18 cellular contexts compared by ENCODE assay signal in the genomic region with DNA sequence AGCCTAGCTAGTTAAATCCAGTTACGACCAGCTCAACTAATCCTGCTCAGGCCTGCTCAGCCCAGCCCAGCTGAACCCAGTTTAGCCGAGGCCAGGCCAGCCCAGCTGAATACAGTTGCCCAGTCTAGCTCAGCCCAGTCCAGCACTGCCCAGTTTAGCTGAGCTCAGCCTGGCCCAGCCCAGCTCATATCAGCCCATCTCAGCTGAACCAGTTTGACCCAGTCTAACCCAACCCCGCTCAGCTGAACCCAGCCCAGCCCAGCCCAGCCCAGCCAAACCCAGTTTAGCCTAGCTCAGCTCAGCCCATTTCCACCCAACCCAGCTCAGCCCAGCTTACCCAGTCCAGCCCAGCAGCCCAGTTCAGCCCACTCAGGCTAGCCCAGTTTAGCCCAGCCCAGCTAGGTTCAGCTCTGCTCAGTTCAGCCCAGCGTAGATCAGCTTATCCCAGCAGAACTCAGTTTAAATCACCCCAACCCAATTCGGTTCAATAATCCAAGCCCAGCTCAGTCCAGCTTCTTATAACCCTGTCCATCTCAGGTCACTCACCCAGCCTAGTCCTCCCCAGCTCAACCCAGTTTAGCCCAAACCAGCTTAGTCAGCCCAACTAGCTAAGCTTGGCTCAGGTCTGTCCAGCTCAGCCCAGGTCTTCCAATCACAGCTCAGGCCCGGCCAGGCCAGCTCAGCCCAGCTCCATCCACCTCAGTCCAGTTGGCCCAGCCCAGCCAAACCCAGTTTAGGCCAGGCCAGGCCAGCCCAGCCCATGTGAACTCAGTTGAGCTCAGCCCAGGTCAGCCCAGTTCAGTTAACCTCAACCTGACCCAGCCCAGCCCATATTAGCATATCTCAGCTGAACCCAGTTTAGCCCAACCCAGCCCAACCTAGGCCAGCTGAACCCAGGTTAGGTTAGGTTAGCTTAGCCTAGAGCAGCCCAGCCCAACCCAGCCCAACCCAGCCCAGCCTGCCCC.
A peak's percentile ranks its signal among the peaks of the same experiment; 100 is the strongest.
DNase-seq lines count a peak whose midpoint lies in the region; ATAC-seq lines count a peak whose summit lies in the region.
"Had no signal": no experiment of that assay in that cellular context is flagged by ENCODE, and none has a peak within 500 bp of the region (broad histone marks: within the 10 kb centered on the region; RNA-seq: fewer than 3 reads in every experiment).

No MANE protein-coding gene starts in this region.

- intact Hi-C loops in Right ventricle myocardium inferior (cut with DNase I) (no loop called here), left ventricle myocardium superior (cut with micrococcal nuclease) (no loop called here), left colon (cut with DNase I, micrococcal nuclease) (no loop called here)

- ATAC-seq in Right ventricle myocardium inferior (no peak), left ventricle myocardium superior (no peak), left colon (peak; percentile 84)
- ATAC-seq: activated CD8-positive, alpha-beta memory T cell treated with anti-CD3 and anti-CD28 coated beads, Interleukin-2, amount 10 ng/mL, durations not matched to agents 7 days and 5 days; body of pancreas; WTC11 had no signal

- DNase-seq in Right ventricle myocardium inferior (ENCODE audit: missing footprints) (peak; percentile 71), left ventricle myocardium superior (no peak), RPMI8226 (peak; percentile 64), left colon (no peak), NCI-H446 treated with DMSO at 0.1 percent for 48 hours (lab: John Stamatoyannopoulos, UW) (no peak), NCI-H2107 (lab: John Stamatoyannopoulos, UW) (no peak)
- no peak for DNase-seq in activated CD8-positive, alpha-beta memory T cell treated with anti-CD3 and anti-CD28 coated beads for 24 hours
- no peak for DNase-seq in activated CD8-positive, alpha-beta memory T cell treated with anti-CD3 and anti-CD28 coated beads, Interleukin-2, amount 50 U/mL, for 48 hours
- DNase-seq: activated CD8-positive, alpha-beta memory T cell treated with anti-CD3 and anti-CD28 coated beads, Interleukin-2, amount 10 ng/mL, durations not matched to agents 7 days and 5 days; activated naive CD4-positive, alpha-beta T cell treated with anti-CD3 and anti-CD28 coated beads for 36 hours; body of pancreas; Caco-2; dermis blood vessel endothelial cell; HCEC 1CT; mesendoderm; NCI-H2081 treated with DMSO at 0.1 percent for 48 hours; T-helper 1 cell had no signal

Comparison
In these comparisons a context has a peak if more than half of its experiments do, and no peak if none do; other contexts are left out.
1. DNase-seq: peak in Right ventricle myocardium inferior (single experiment) and RPMI8226 (single experiment); none in left ventricle myocardium superior (single experiment), left colon (0 of 2), activated CD8-positive, alpha-beta memory T cell treated with anti-CD3 and anti-CD28 coated beads for 24 hours (single experiment), activated CD8-positive, alpha-beta memory T cell treated with anti-CD3 and anti-CD28 coated beads, Interleukin-2, amount 50 U/mL, for 48 hours (single experiment), NCI-H446 treated with DMSO at 0.1 percent for 48 hours (single experiment) and NCI-H2107 (single experiment).